Comparison of ENCODE assay signal across 21 cellular contexts in genomic region chr22:32861330-32861729, GRCh38. TPM values are rescaled to one million over a fixed set of nuclear protein-coding genes. Genes with fewer than 3 reads are reported as not detected.
"Had no signal": no experiment of that assay in that cellular context is flagged by ENCODE, and none has a peak within 500 bp of the region (broad histone marks: within the 10 kb centered on the region; RNA-seq: fewer than 3 reads in every experiment).

No MANE protein-coding gene starts in this region.

- H3K27ac ChIP-seq: KMS-11, PC-9, Peyer's patch, SJSA1, SK-N-MC had no signal

- H2AFZ ChIP-seq: PC-9 had no signal

- H3K9ac ChIP-seq: KMS-11 had no signal

- H3K4me2 ChIP-seq: KMS-11, PC-9 had no signal

- DNase-seq: Kasumi-1, MM.1S, NCI-H1048, NCI-H1105, NCI-H1436 treated with DMSO at 0.1 percent for 48 hours, NCI-H1694, NCI-H2171, NCI-H226, NCI-H446, NCI-H524 treated with DMSO at 0.1 percent for 48 hours, NCI-H69, NCI-H774, PC-9, Peyer's patch, Right ventricle myocardium superior, SIG-M5 had no signal

- H3K9me3 ChIP-seq: Peyer's patch, SJSA1 had no signal

- H3K4me3 ChIP-seq: K562, PC-9, Peyer's patch, SJSA1, SK-N-MC had no signal

- H3K27me3 ChIP-seq: Peyer's patch, SJSA1 had no signal

- H3K4me1 ChIP-seq: Peyer's patch, SJSA1 had no signal

RNA-seq across cellular contexts. Expression of gene TIMP3, which starts 59.8 kb away (rescaled TPM):
- polyA plus RNA-seq: IgD-negative memory B cell had no signal
